In genomic region chr6:126764104-126764503, GRCh38 we compare ENCODE assay signal across 21 cellular contexts.
DNase-seq lines count a peak whose midpoint lies in the region; ATAC-seq and TF ChIP-seq lines count a peak whose summit lies in the region.
"Had no signal": no experiment of that assay in that cellular context is flagged by ENCODE, and none has a peak within 500 bp of the region (broad histone marks: within the 10 kb centered on the region; RNA-seq: fewer than 3 reads in every experiment).

No MANE protein-coding gene starts in this region.

- H3K4me1 ChIP-seq in testis = no peaks in the 10 kb centered on the region
- H3K4me1 ChIP-seq: BLaER1 had no signal

- peak; percentile 26 for DNase-seq in G401 (ENCODE audit: low spot score)
- peak; percentile 50 for DNase-seq in NCI-H69 (lab: John Stamatoyannopoulos, UW)
- peak; percentile 1 for DNase-seq in fibroblast of villous mesenchyme (ENCODE audit: low read depth)
- DNase-seq in testis = peak; percentile 26
- DNase-seq in retina = no peak
- DNase-seq in cerebellum (ENCODE audit: low spot score) = no peak
- DNase-seq: CD4-positive, CD25-positive, alpha-beta regulatory T cell; GM23248; HCEC 1CT; IMR-90; KG1; MG63; NCI-H1105 treated with DMSO at 0.1 percent for 48 hours; NCI-H146; NCI-H1930; NCI-H2107; NCI-H774; PC-3; SHP77 had no signal

- in situ Hi-C loops in G401 (cut with HindIII; ENCODE audit: low sequenced_read_pairs) = no loop called here

- H3K4me3 ChIP-seq in fibroblast of villous mesenchyme (ENCODE audit: low read depth, low read length) = no peak overlapping the region
- H3K4me3 ChIP-seq in testis = no peak overlapping the region
- H3K4me3 ChIP-seq: BLaER1, GM23248, MG63 had no signal

- intact Hi-C loops in testis (cut with DNase I; ENCODE audit: low total_unique reads) = no loop called here

- 43 to 57% methylated on average over 4 of the region's 4 CpGs for WGBS in testis, 2 donors

- H3K9me3 ChIP-seq in testis = no peaks in the 10 kb centered on the region
- H3K9me3 ChIP-seq: BLaER1, MG63 had no signal

- no peak overlapping the region for H3K27ac ChIP-seq in testis
- H3K27ac ChIP-seq: BLaER1, GM23248 had no signal

- H3K36me3 ChIP-seq in testis (ENCODE audit: low read depth, missing control alignments) = no peaks in the 10 kb centered on the region
- H3K36me3 ChIP-seq: BLaER1, MG63 had no signal

- TF ChIP-seq POLR2A in testis (IDR thresholded peaks at IDR 0.05) = no peak

- ATAC-seq in GM19467 (IDR thresholded peaks at IDR 0.05; ENCODE audit: unreplicated experiment) = no peak
- ATAC-seq: PC-3 had no signal

- no peak for TF ChIP-seq CTCF in fibroblast of villous mesenchyme (IDR thresholded peaks at IDR 0.05; ENCODE audit: insufficient read depth, low read depth, low read length)
- TF ChIP-seq CTCF in testis (IDR thresholded peaks at IDR 0.05) = no peak

- H3K27me3 ChIP-seq in testis = no peaks in the 10 kb centered on the region
- H3K27me3 ChIP-seq: BLaER1, MG63 had no signal

Comparison
In these comparisons a context has a peak if more than half of its experiments do, and no peak if none do; other contexts are left out.
1. DNase-seq: peak in G401 (single experiment), NCI-H69 (single experiment), fibroblast of villous mesenchyme (single experiment) and testis (single experiment); none in retina (single experiment) and cerebellum (single experiment).